Comparison of ENCODE assay signal across 21 cellular contexts in genomic region chr18:46458472-46458871, GRCh38.
"Had no signal": no experiment of that assay in that cellular context is flagged by ENCODE, and none has a peak within 500 bp of the region (broad histone marks: within the 10 kb centered on the region; RNA-seq: fewer than 3 reads in every experiment).

No MANE protein-coding gene starts in this region.

- H3K36me3 ChIP-seq: neutrophil, pancreas, tibial artery had no signal

- H3K4me3 ChIP-seq: dorsolateral prefrontal cortex, mucosa of descending colon, pancreas, sigmoid colon, tibial artery had no signal

- DNase-seq: activated CD4-positive, alpha-beta T cell treated with anti-CD3 and anti-CD28 coated beads, Interleukin-2, amount 50 U/mL, for 1 hour; activated CD8-positive, alpha-beta memory T cell treated with anti-CD3 and anti-CD28 coated beads, Interleukin-2, amount 50 U/mL, for 4 hours; activated naive CD8-positive, alpha-beta T cell treated with anti-CD3 and anti-CD28 coated beads, Interleukin-2, amount 50 U/mL, for 24 hours; activated T-cell treated with anti-CD3 and anti-CD28 coated beads, Interleukin-2, amount 50 U/mL, for 4 hours; anterior cingulate cortex; central memory CD4-positive, alpha-beta T cell; dorsolateral prefrontal cortex; foreskin keratinocyte; hypothalamus; immature natural killer cell; left ventricle myocardium superior; mucosa of descending colon; naive B cell; pancreas; sigmoid colon; stimulated activated CD8-positive, alpha-beta memory T cell treated with anti-CD3 and anti-CD28 coated beads, Interleukin-4, amount 100 ng/mL, for 48 hours; stimulated activated naive CD4-positive, alpha-beta T cell; T-cell; tibial artery had no signal

- H3K4me1 ChIP-seq: foreskin keratinocyte, pancreas, sigmoid colon, tibial artery had no signal

- H3K27ac ChIP-seq: dorsolateral prefrontal cortex, epithelial cell of prostate, foreskin keratinocyte, neutrophil, pancreas, sigmoid colon, tibial artery had no signal

- H3K27me3 ChIP-seq: sigmoid colon, tibial artery had no signal

- H3K9me3 ChIP-seq: mucosa of descending colon, neutrophil, pancreas, sigmoid colon, tibial artery had no signal
